Comparison of ENCODE assay signal across 1 cellular context in the genomic region with DNA sequence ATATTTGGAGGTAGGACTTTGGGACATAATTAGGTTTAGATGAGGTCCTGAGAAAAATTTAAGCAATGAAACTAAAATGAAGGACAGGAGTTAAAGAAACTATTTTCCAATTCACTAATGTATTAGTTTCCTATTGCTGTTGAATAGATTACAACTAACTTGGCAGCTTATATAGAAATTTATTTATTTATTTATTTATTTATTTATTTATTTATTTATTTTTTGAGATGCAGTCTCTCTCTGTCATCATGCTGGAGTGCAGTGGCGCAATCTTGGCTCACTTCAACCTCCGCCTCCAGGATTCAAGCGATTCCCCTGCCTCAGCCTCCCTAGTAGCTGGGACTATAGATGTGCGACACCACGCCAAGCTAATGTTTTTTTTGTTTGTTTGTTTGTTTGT.
A peak's percentile ranks its signal among the peaks of the same experiment; 100 is the strongest.
TF ChIP-seq lines count a peak whose summit lies in the region.

No MANE protein-coding gene starts in this region.

TF ChIP-seq in HEK293, 187 proteins besides CTCF, POLR2A, EP300 and RAD21 (continued from another document and continues in another):
- TF ChIP-seq ZNF362 (tag by site-specific recombination; IDR thresholded peaks at IDR 0.05) (no peak), TRIM28 (IDR thresholded peaks at IDR 0.05; ENCODE audit: borderline replicate concordance, low read length) (no peak), ZSCAN5A (tag by site-specific recombination; IDR thresholded peaks at IDR 0.05) (no peak), ZNF629 (tag by site-specific recombination; IDR thresholded peaks at IDR 0.05) (peak; percentile 53; the same call in 1 of the 2 replicates), ZNF621 (tag by site-specific recombination; IDR thresholded peaks at IDR 0.05) (no peak), ZNF560 (tag by site-specific recombination; IDR thresholded peaks at IDR 0.05; ENCODE audit: borderline replicate concordance) (peak; percentile 60; the same call in 1 of the 2 replicates), ZNF510 (tag by site-specific recombination; IDR thresholded peaks at IDR 0.05; ENCODE audit: insufficient replicate concordance) (peak; percentile 79), BCL11B (tag by site-specific recombination; IDR thresholded peaks at IDR 0.05; ENCODE audit: low read depth) (no peak), ZNF544 (tag by site-specific recombination; IDR thresholded peaks at IDR 0.05) (no peak), ZNF610 (tag by site-specific recombination; IDR thresholded peaks at IDR 0.05; ENCODE audit: borderline replicate concordance) (no peak), ZNF121 (tag by site-specific recombination; IDR thresholded peaks at IDR 0.05) (no peak), PRDM6 (tag by site-specific recombination; IDR thresholded peaks at IDR 0.05) (no peak), ZNF10 (tag by site-specific recombination; IDR thresholded peaks at IDR 0.05) (no peak), SETDB1 (IDR thresholded peaks at IDR 0.05; ENCODE audit: insufficient read length, low read length) (no peak), ZNF623 (tag by site-specific recombination; IDR thresholded peaks at IDR 0.05) (peak; percentile 76), ZNF449 (tag by site-specific recombination; IDR thresholded peaks at IDR 0.05) (no peak), KLF9 (tag by site-specific recombination; IDR thresholded peaks at IDR 0.05; ENCODE audit: low read depth) (no peak), ZNF555 (tag by site-specific recombination; conservative IDR thresholded peaks at IDR 0.05) (peak; percentile 91), ZNF426 (tag by site-specific recombination; IDR thresholded peaks at IDR 0.05) (peak; percentile 82), KLF17 (tag by site-specific recombination; IDR thresholded peaks at IDR 0.05) (no peak), SP3 (tag by site-specific recombination; IDR thresholded peaks at IDR 0.05) (no peak), ZNF2 (tag by site-specific recombination; IDR thresholded peaks at IDR 0.05) (no peak), EGR2 (tag by site-specific recombination; IDR thresholded peaks at IDR 0.05; ENCODE audit: low read depth) (no peak), OSR2 (tag by site-specific recombination; IDR thresholded peaks at IDR 0.05) (no peak), ZNF830 (tag by site-specific recombination; IDR thresholded peaks at IDR 0.05; ENCODE audit: low read depth) (no peak), ZNF311 (tag by site-specific recombination; IDR thresholded peaks at IDR 0.05; ENCODE audit: borderline replicate concordance) (no peak), ZNF274 (IDR thresholded peaks at IDR 0.05; ENCODE audit: low read length) (no peak), ZNF274 (tag by site-specific recombination; IDR thresholded peaks at IDR 0.05; ENCODE audit: borderline replicate concordance) (no peak), GLI2 (tag by site-specific recombination; IDR thresholded peaks at IDR 0.05; ENCODE audit: borderline replicate concordance, low read depth) (peak; percentile 28; the same call in 1 of the 2 replicates), ZNF266 (tag by site-specific recombination; IDR thresholded peaks at IDR 0.05; ENCODE audit: low read depth) (peak; percentile 43; the same call in 1 of the 2 replicates), ZNF701 (tag by site-specific recombination; IDR thresholded peaks at IDR 0.05) (no peak), ZNF202 (tag by site-specific recombination; IDR thresholded peaks at IDR 0.05; ENCODE audit: borderline replicate concordance) (peak; percentile 87; the same call in 1 of the 2 replicates), ZNF530 (tag by site-specific recombination; IDR thresholded peaks at IDR 0.05; ENCODE audit: low read depth) (no peak), ZNF514 (tag by site-specific recombination; IDR thresholded peaks at IDR 0.05) (no peak), ZNF214 (tag by site-specific recombination; IDR thresholded peaks at IDR 0.05; ENCODE audit: borderline replicate concordance) (no peak), ZNF37A (tag by site-specific recombination; IDR thresholded peaks at IDR 0.05) (no peak), ZNF140 (tag by site-specific recombination; IDR thresholded peaks at IDR 0.05) (0 out of 2 replicates have a peak, but pooled peaks have one; percentile 29), ZNF18 (tag by site-specific recombination; IDR thresholded peaks at IDR 0.05) (no peak), MZF1 (tag by site-specific recombination; IDR thresholded peaks at IDR 0.05; ENCODE audit: borderline replicate concordance) (peak; percentile 42; the same call in 1 of the 2 replicates), ZNF341 (tag by site-specific recombination; IDR thresholded peaks at IDR 0.05; ENCODE audit: low read depth) (no peak), ZNF335 (tag by site-specific recombination; conservative IDR thresholded peaks at IDR 0.05) (no peak), ZNF23 (tag by site-specific recombination; IDR thresholded peaks at IDR 0.05; ENCODE audit: borderline replicate concordance) (no peak), ZNF404 (tag by site-specific recombination; IDR thresholded peaks at IDR 0.05) (no peak), ZSCAN30 (tag by site-specific recombination; IDR thresholded peaks at IDR 0.05) (no peak), REST (tag by site-specific recombination; IDR thresholded peaks at IDR 0.05) (peak; percentile 77; the same call in 1 of the 2 replicates), HIC1 (tag by site-specific recombination; IDR thresholded peaks at IDR 0.05) (no peak), ZBTB8A (tag by site-specific recombination; IDR thresholded peaks at IDR 0.05) (peak; percentile 73), ZNF157 (tag by site-specific recombination; IDR thresholded peaks at IDR 0.05) (no peak), ZNF133 (tag by site-specific recombination; IDR thresholded peaks at IDR 0.05) (no peak), ZNF791 (tag by site-specific recombination; IDR thresholded peaks at IDR 0.05) (no peak), ZNF394 (tag by site-specific recombination; IDR thresholded peaks at IDR 0.05; ENCODE audit: borderline replicate concordance) (peak; percentile 90)
- TF ChIP-seq, protein P1, sequence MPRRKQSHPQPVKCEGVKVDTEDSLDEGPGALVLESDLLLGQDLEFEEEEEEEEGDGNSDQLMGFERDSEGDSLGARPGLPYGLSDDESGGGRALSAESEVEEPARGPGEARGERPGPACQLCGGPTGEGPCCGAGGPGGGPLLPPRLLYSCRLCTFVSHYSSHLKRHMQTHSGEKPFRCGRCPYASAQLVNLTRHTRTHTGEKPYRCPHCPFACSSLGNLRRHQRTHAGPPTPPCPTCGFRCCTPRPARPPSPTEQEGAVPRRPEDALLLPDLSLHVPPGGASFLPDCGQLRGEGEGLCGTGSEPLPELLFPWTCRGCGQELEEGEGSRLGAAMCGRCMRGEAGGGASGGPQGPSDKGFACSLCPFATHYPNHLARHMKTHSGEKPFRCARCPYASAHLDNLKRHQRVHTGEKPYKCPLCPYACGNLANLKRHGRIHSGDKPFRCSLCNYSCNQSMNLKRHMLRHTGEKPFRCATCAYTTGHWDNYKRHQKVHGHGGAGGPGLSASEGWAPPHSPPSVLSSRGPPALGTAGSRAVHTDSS (tag by site-specific recombination; IDR thresholded peaks at IDR 0.05), result no peak
